Comparison of ENCODE assay signal across 9 cellular contexts in genomic region chr10:1454428-1454827, GRCh38.
DNase-seq lines count a peak whose midpoint lies in the region; ATAC-seq and TF ChIP-seq lines count a peak whose summit lies in the region.
"Had no signal": no experiment of that assay in that cellular context is flagged by ENCODE, and none has a peak within 500 bp of the region (broad histone marks: within the 10 kb centered on the region; RNA-seq: fewer than 3 reads in every experiment).

No MANE protein-coding gene starts in this region.

- ATAC-seq in DND-41 (ENCODE audit: insufficient read depth, low read depth) (peak; percentile 97), GM19023 (IDR thresholded peaks at IDR 0.05; ENCODE audit: unreplicated experiment) (peak; percentile 74), HG02852 (IDR thresholded peaks at IDR 0.05; ENCODE audit: unreplicated experiment) (peak; percentile 96)
- ATAC-seq: HepG2 had no signal

- peak overlapping the region; percentile 56 for H3K4me2 ChIP-seq in DND-41 (ENCODE audit: insufficient read depth, low read length)

- peak overlapping the region; percentile 51 for H3K9ac ChIP-seq in DND-41 (ENCODE audit: low read depth, low read length)

- H2AFZ ChIP-seq in DND-41 (ENCODE audit: low read depth, low read length) = peak overlapping the region; percentile 54

- H3K36me3 ChIP-seq in DND-41 (ENCODE audit: insufficient read depth, low read length) = no peaks in the 10 kb centered on the region

- no peaks in the 10 kb centered on the region for H3K9me3 ChIP-seq in DND-41 (ENCODE audit: insufficient read depth, low read length, severe bottlenecking)

- H3K4me1 ChIP-seq in DND-41 (ENCODE audit: insufficient read depth, low read length) = peaks cover 55% of the 10 kb centered on the region

- TF ChIP-seq CTCF in DND-41 (IDR thresholded peaks at IDR 0.05; ENCODE audit: borderline replicate concordance, extremely low read depth, low read length, poor library complexity, severe bottlenecking) = no peak

- H3K4me3 ChIP-seq in DND-41 (ENCODE audit: low read depth in 1 of 2, low read length in 2 of 2) = peak overlapping the region in 1 of 2 experiments; percentile 34; a peak in 2 of 4 replicates

- DNase-seq in DND-41 (peak; percentile 90), NCI-H2107 (lab: John Stamatoyannopoulos, UW) (peak; percentile 27), epidermal melanocyte (ENCODE audit: insufficient read length, low spot score) (no peak), kidney tubule cell (ENCODE audit: low spot score) (no peak)
- no peak for DNase-seq in activated effector memory CD4-positive, alpha-beta T cell treated with Interleukin-2 at 50 U/mL for 16 hours
- DNase-seq in activated CD4-positive, alpha-beta T cell treated with anti-CD3 and anti-CD28 coated beads, Interleukin-2, amount 50 U/mL, for 1 hour = no peak

- H4K20me1 ChIP-seq in DND-41 (ENCODE audit: insufficient read depth, low read length) = no peaks in the 10 kb centered on the region

- H3K27ac ChIP-seq in DND-41 (ENCODE audit: low read length) = peak overlapping the region; percentile 95

- no peaks in the 10 kb centered on the region for H3K79me2 ChIP-seq in DND-41 (ENCODE audit: insufficient read depth, low read length)

- H3K27me3 ChIP-seq in DND-41 (ENCODE audit: insufficient read depth, low read length, poor library complexity) = no peaks in the 10 kb centered on the region

Comparison
In these comparisons a context has a peak if more than half of its experiments do, and no peak if none do; other contexts are left out.
1. DNase-seq: peak in DND-41 (single experiment) and NCI-H2107 (single experiment); none in epidermal melanocyte (single experiment), activated effector memory CD4-positive, alpha-beta T cell treated with Interleukin-2 at 50 U/mL for 16 hours (single experiment), kidney tubule cell (single experiment) and activated CD4-positive, alpha-beta T cell treated with anti-CD3 and anti-CD28 coated beads, Interleukin-2, amount 50 U/mL, for 1 hour (single experiment).
2. Peak in every context shown above with its lines, with median percentiles within 50 percentile points of each other: ATAC-seq.